In genomic region chr9:137239541-137240200, GRCh38 we compare ENCODE assay signal across 6 cellular contexts. TPM values are rescaled to one million over a fixed set of nuclear protein-coding genes. Genes with fewer than 3 reads are reported as not detected.
A peak's percentile ranks its signal among the peaks of the same experiment; 100 is the strongest.
DNase-seq lines count a peak whose midpoint lies in the region; ATAC-seq, FAIRE-seq and TF ChIP-seq lines count a peak whose summit lies in the region.
"Not testable (repeated sequence)": the region's sequence is repeated elsewhere in the genome, so short reads cannot be mapped to it uniquely, and the experiment has no call there.

No MANE protein-coding gene starts in this region.

- H3K79me2 ChIP-seq in GM12878 (ENCODE audit: control insufficient read depth, insufficient read depth, low read length) = peaks cover 30% of the 10 kb centered on the region

- H3K4me3 Mint-ChIP-seq in natural killer cell = peak overlapping the region; percentile 76

- FAIRE-seq in GM12878 (lab: Jason Lieb, UNC) = not testable (repeated sequence)

- POLR2A ChIA-PET in GM12878 (lab: Charles Lee) = interaction anchor here (0.5 to 9.2 kb wide), 19 partner anchors 15 to 361 kb away, joined by 3 to 112 read pairs (median 7); partner anchors contain the start of genes MAN1B1, NELFB, NRARP and RNF208

- TF ChIP-seq RAD21 in GM12878 (IDR thresholded peaks at IDR 0.05; ENCODE audit: insufficient read depth, low read depth, low read length) = not testable (repeated sequence)

- not testable (repeated sequence) for H3K9me3 Mint-ChIP-seq in natural killer cell

- in situ Hi-C loops in GM12878 (cut with MboI) = not testable (repeated sequence)

- peak overlapping the region; percentile 77 for H3K4me2 ChIP-seq in GM12878 (ENCODE audit: control insufficient read depth, insufficient read depth)

- H3K27ac Mint-ChIP-seq in natural killer cell = peak overlapping the region; percentile 67 to 94

- H3K4me1 ChIP-seq in ES-I3 (ENCODE audit: insufficient read depth, low read length) = peaks cover 26% of the 10 kb centered on the region; the same call in 1 of the 2 replicates
- H3K4me1 ChIP-seq in SJCRH30 = peaks cover 41% of the 10 kb centered on the region
- H3K4me1 ChIP-seq in GM12878 (ENCODE audit: control insufficient read depth, insufficient read depth, low read length) = peaks cover 45% of the 10 kb centered on the region
- H3K4me1 ChIP-seq in gastroesophageal sphincter = peaks cover 0 to 85% (median 47%) of the 10 kb centered on the region in 3 donors
- peaks cover 45% of the 10 kb centered on the region for H3K4me1 ChIP-seq in testis

- not testable (repeated sequence) for TF ChIP-seq POLR2A in GM12878 (IDR thresholded peaks at IDR 0.05; ENCODE audit: low read depth, low read length); gastroesophageal sphincter (IDR thresholded peaks at IDR 0.05); testis (IDR thresholded peaks at IDR 0.05)

- not testable (repeated sequence) for H4K20me1 ChIP-seq in GM12878 (ENCODE audit: control insufficient read depth, insufficient read depth)

- not testable (repeated sequence) for ATAC-seq in GM12878, gastroesophageal sphincter, natural killer cell

- SMC1A ChIA-PET in GM12878 (lab: Charles Lee; ENCODE audit: uncharacterized antibody, unreplicated experiment) = interaction anchor here (0.7 to 1.7 kb wide), 5 partner anchors 17 to 153 kb away, joined by 3 to 6 read pairs (median 3); partner anchors contain the start of gene MAN1B1

- H3K4me1 Mint-ChIP-seq in natural killer cell = peaks cover 19 to 41% of the 10 kb centered on the region in 2 donors

- H2AFZ ChIP-seq in GM12878 (ENCODE audit: control insufficient read depth, low read depth, low read length) = peak overlapping the region; percentile 75; the same call in 1 of the 2 replicates

- BruUV-seq in GM12878 (replicated peaks; lab: Mats Ljungman, UMichigan) = not testable (repeated sequence)

- not testable (repeated sequence) for DNase-seq in SJCRH30; GM12878 (ENCODE audit: low read depth, low spot score); natural killer cell; testis

- H3K27ac ChIP-seq in SJCRH30 (peak overlapping the region; percentile 88), GM12878 (ENCODE audit: control insufficient read depth, insufficient read depth) (peak overlapping the region; percentile 83), gastroesophageal sphincter (peak overlapping the region; percentile 77 to 99 (median 96)), testis (peak overlapping the region; percentile 80 to 93)

- H3K36me3 Mint-ChIP-seq in natural killer cell = not testable (repeated sequence)

- CTCF ChIA-PET in GM12878 (lab: Yijun Ruan, JAX) = interaction anchor here (0.7 to 5.3 kb wide), 7 partner anchors 13 to 205 kb away, joined by 3 to 52 read pairs (median 3); partner anchors contain the start of genes CYSRT1, RNF208, RNF224 and SSNA1

- peak overlapping the region; percentile 63 for H3K4me3 ChIP-seq in SJCRH30
- H3K4me3 ChIP-seq in GM12878 = peak overlapping the region; percentile 76
- H3K4me3 ChIP-seq in gastroesophageal sphincter = peak overlapping the region; percentile 67 to 82
- H3K4me3 ChIP-seq in testis = peak overlapping the region; percentile 70 to 82

- not testable (repeated sequence) for H3K9me3 ChIP-seq in ES-I3 (ENCODE audit: control insufficient read depth, insufficient read depth, low read length); SJCRH30 (replicated peaks); GM12878 (replicated peaks; ENCODE audit: control insufficient read depth, insufficient read depth, low read length); gastroesophageal sphincter; testis

- H3K9ac ChIP-seq in ES-I3 (ENCODE audit: low read depth, low read length) = peak overlapping the region; percentile 94
- H3K9ac ChIP-seq in GM12878 (ENCODE audit: control insufficient read depth, insufficient read depth, low read length) = peak overlapping the region; percentile 68

- H3K27me3 ChIP-seq in SJCRH30; GM12878 (replicated peaks in 1 of 2; ENCODE audit: control insufficient read depth in 2 of 2, insufficient read depth in 2 of 2, low read length in 1 of 2); gastroesophageal sphincter; testis: not testable (repeated sequence)

- peaks cover 12% of the 10 kb centered on the region for H3K36me3 ChIP-seq in ES-I3 (ENCODE audit: insufficient read depth, low read length)
- H3K36me3 ChIP-seq in SJCRH30 = peaks cover 23% of the 10 kb centered on the region
- H3K36me3 ChIP-seq in GM12878 (ENCODE audit: control insufficient read depth in 2 of 2, insufficient read depth in 2 of 2, low read length in 1 of 2) = peaks cover 8 to 14% of the 10 kb centered on the region in 2 experiments
- H3K36me3 ChIP-seq in gastroesophageal sphincter = peaks cover 0 to 22% of the 10 kb centered on the region in 2 donors
- not testable (repeated sequence) for H3K36me3 ChIP-seq in testis (ENCODE audit: low read depth, missing control alignments)

- intact Hi-C loops in GM12878 (cut with micrococcal nuclease; ENCODE audit: unreplicated experiment) (loop anchor here (5.0 kb wide), 1 partner anchor 452 kb away; no protein-coding TSS in a partner anchor), natural killer cell (cut with micrococcal nuclease) (loop anchor here (5.0 kb wide), 2 partner anchors 37 to 447 kb away; partner anchors contain the start of genes TMEM141 and TPRN)
- intact Hi-C loops in testis (cut with DNase I; ENCODE audit: low total_unique reads) = not testable (repeated sequence)

- not testable (repeated sequence) for TF ChIP-seq EP300 in GM12878 (IDR thresholded peaks at IDR 0.05; ENCODE audit: borderline replicate concordance in 1 of 2, control insufficient read depth in 1 of 2, low read depth in 2 of 2, low read length in 2 of 2); gastroesophageal sphincter (IDR thresholded peaks at IDR 0.05)

- TF ChIP-seq CTCF in GM12878 (IDR thresholded peaks at IDR 0.05 in 2 of 3, conservative IDR thresholded peaks at IDR 0.05 in 1 of 3; ENCODE audit: control insufficient read depth in 2 of 3, extremely low read depth in 1 of 3, insufficient read depth in 1 of 3, low read depth in 3 of 3, low read length in 3 of 3); gastroesophageal sphincter (IDR thresholded peaks at IDR 0.05); natural killer cell (IDR thresholded peaks at IDR 0.05); testis (IDR thresholded peaks at IDR 0.05): not testable (repeated sequence)

- RAD21 ChIA-PET in GM12878 (lab: Charles Lee; ENCODE audit: unreplicated experiment) = interaction anchor here (0.7 to 2.2 kb wide), 5 partner anchors 15 to 168 kb away, joined by 3 to 13 read pairs (median 11); partner anchors contain the start of genes NELFB and RNF208

- 41% methylated on average over 24 of the region's 27 CpGs for WGBS in GM12878 (ENCODE audit: insufficient coverage, insufficient replicate concordance, low lambda C conversion rate, missing lambda C conversion rate)
- 23 to 38% methylated on average over 18 to 19 of the region's 27 CpGs for WGBS in gastroesophageal sphincter (ENCODE audit: low coverage in 1 of 2), 2 donors
- WGBS in testis, 2 donors = 31 to 47% methylated on average over 26 to 27 of the region's 27 CpGs

- not testable (repeated sequence) for H3K27me3 Mint-ChIP-seq in natural killer cell (ENCODE audit: low read depth in 2 of 2)

RNA-seq across cellular contexts. Expression of gene TUBB4B, which starts 1.4 kb away (rescaled TPM):
- 528 and 565 TPM in 2 replicates for total RNA-seq in SJCRH30 (2014; rRNA removed; shearing (Covaris generic))
- 45.3 and 50.1 TPM in 2 replicates for total RNA-seq in GM12878 (2013; cell fraction: nucleolus; rRNA removed)
- 203 and 255 TPM in 2 replicates for total RNA-seq in GM12878 (2014; rRNA removed)
- 168 and 187 TPM in 2 replicates for total RNA-seq in GM12878 (2014; rRNA removed; fragmentation: Illumina TruSeq; extraction: Trizol)
- total RNA-seq in GM12878 (2021) = 348 and 365 TPM in 2 replicates
- polyA plus RNA-seq in GM12878 (2011; ENCODE audit: low read depth) = 59.8 TPM
- polyA plus RNA-seq in GM12878 (2011; rRNA removed) = 65.9 and 204 TPM in 2 replicates
- 277 and 441 TPM in 2 replicates for polyA plus RNA-seq in GM12878 (2011; cell fraction: cytosol; rRNA removed)
- 263 and 420 TPM in 2 replicates for polyA plus RNA-seq in GM12878 (2011; cell fraction: nucleus; rRNA removed)
- polyA plus RNA-seq in GM12878 (2012) = 147 and 170 TPM in 2 replicates
- 122 and 254 TPM in 2 replicates for polyA plus RNA-seq in GM12878 (2014; fragmentation: Illumina TruSeq; extraction: Trizol)
- polyA plus RNA-seq in GM12878 (2014; fragmentation: Nextera tagmentation; extraction: Ambion mirVana) = 10 to 100 TPM; 23.0 to 63.2 TPM
- 403 and 485 TPM in 2 replicates for polyA plus RNA-seq in GM12878 (2014; rRNA removed)
- polyA plus RNA-seq in GM12878 (2016; fragmentation: Nextera tagmentation; extraction: Ambion mirVana) = 100 to 1,000 TPM; 521 to 532 TPM
- 156 and 212 TPM in 2 replicates for polyA minus RNA-seq in GM12878 (2011; rRNA and poly(A)+ RNA removed)
- 91.5 and 119 TPM in 2 replicates for polyA minus RNA-seq in GM12878 (2011; cell fraction: cytosol; rRNA and poly(A)+ RNA removed)
- polyA minus RNA-seq in GM12878 (2011; cell fraction: nucleus; rRNA and poly(A)+ RNA removed) = 95.1 and 128 TPM in 2 replicates
- total RNA-seq in gastroesophageal sphincter = 100 to 1,000 TPM; 220 to 488 (median 265) TPM
- total RNA-seq in natural killer cell = 100 to 1,000 TPM in 1 of 3 donors, 10 to 100 TPM in 2; 84.4 to 121 (median 93.9) TPM
- total RNA-seq in testis = 100 to 1,000 TPM; 856 to 940 TPM
- 1,777 TPM for polyA plus RNA-seq in testis (ENCODE audit: insufficient read depth, low read depth, low replicate concordance)

RNA-seq across cellular contexts. Expression of gene SLC34A3, which starts 9.0 kb away (rescaled TPM):
- 0.06 TPM in 1 of 2 replicates, not detected in the other for total RNA-seq in SJCRH30 (2014; rRNA removed; shearing (Covaris generic))
- not detected in 2 replicates for total RNA-seq in GM12878 (2013; cell fraction: nucleolus; rRNA removed)
- total RNA-seq in GM12878 (2014; rRNA removed) (not detected in 2 replicates), GM12878 (2014; rRNA removed; fragmentation: Illumina TruSeq; extraction: Trizol) (not detected in 2 replicates), GM12878 (2021) (not detected in 2 replicates), gastroesophageal sphincter (not detected), natural killer cell (not detected), testis (under 1 TPM; 0.24 to 0.25 TPM)
- polyA plus RNA-seq in GM12878 (2011; ENCODE audit: low read depth) = not detected
- polyA plus RNA-seq in GM12878 (2011; rRNA removed) (not detected in 2 replicates), GM12878 (2014; fragmentation: Illumina TruSeq; extraction: Trizol) (not detected in 2 replicates), GM12878 (2014; fragmentation: Nextera tagmentation; extraction: Ambion mirVana) (not detected), GM12878 (2014; rRNA removed) (not detected in 2 replicates), GM12878 (2016; fragmentation: Nextera tagmentation; extraction: Ambion mirVana) (not detected), testis (ENCODE audit: insufficient read depth, low read depth, low replicate concordance) (0.15 TPM)
- polyA plus RNA-seq in GM12878 (2011; cell fraction: cytosol; rRNA removed) = not detected in 2 replicates
- polyA plus RNA-seq in GM12878 (2011; cell fraction: nucleus; rRNA removed) = 0.09 TPM in 2 replicates
- not detected in 2 replicates for polyA plus RNA-seq in GM12878 (2012)
- polyA minus RNA-seq in GM12878 (2011; rRNA and poly(A)+ RNA removed) = not detected in 2 replicates
- not detected in 2 replicates for polyA minus RNA-seq in GM12878 (2011; cell fraction: cytosol; rRNA and poly(A)+ RNA removed)
- not detected in 2 replicates for polyA minus RNA-seq in GM12878 (2011; cell fraction: nucleus; rRNA and poly(A)+ RNA removed)

RNA-seq across cellular contexts. Expression of gene STPG3, which starts 11.4 kb away (rescaled TPM):
- not detected in 2 replicates for total RNA-seq in SJCRH30 (2014; rRNA removed; shearing (Covaris generic))
- total RNA-seq in GM12878 (2013; cell fraction: nucleolus; rRNA removed) = not detected in 2 replicates
- total RNA-seq in GM12878 (2014; rRNA removed) (not detected in 2 replicates), GM12878 (2014; rRNA removed; fragmentation: Illumina TruSeq; extraction: Trizol) (not detected in 2 replicates), GM12878 (2021) (not detected in 2 replicates), gastroesophageal sphincter (not detected), natural killer cell (not detected), testis (10 to 100 TPM; 14.6 to 34.1 TPM)
- not detected for polyA plus RNA-seq in GM12878 (2011; ENCODE audit: low read depth)
- polyA plus RNA-seq in GM12878 (2011; rRNA removed) (not detected in 2 replicates), GM12878 (2014; fragmentation: Illumina TruSeq; extraction: Trizol) (not detected in 2 replicates), GM12878 (2014; fragmentation: Nextera tagmentation; extraction: Ambion mirVana) (not detected), GM12878 (2014; rRNA removed) (not detected in 2 replicates), GM12878 (2016; fragmentation: Nextera tagmentation; extraction: Ambion mirVana) (not detected), testis (ENCODE audit: insufficient read depth, low read depth, low replicate concordance) (58.9 TPM)
- not detected in 2 replicates for polyA plus RNA-seq in GM12878 (2011; cell fraction: cytosol; rRNA removed)
- polyA plus RNA-seq in GM12878 (2011; cell fraction: nucleus; rRNA removed) = 0.12 TPM in 1 of 2 replicates, not detected in the other
- polyA plus RNA-seq in GM12878 (2012) = 0.28 and 0.80 TPM in 2 replicates
- not detected in 2 replicates for polyA minus RNA-seq in GM12878 (2011; rRNA and poly(A)+ RNA removed)
- polyA minus RNA-seq in GM12878 (2011; cell fraction: cytosol; rRNA and poly(A)+ RNA removed) = not detected in 2 replicates
- not detected in 2 replicates for polyA minus RNA-seq in GM12878 (2011; cell fraction: nucleus; rRNA and poly(A)+ RNA removed)

RNA-seq across cellular contexts. Expression of gene RNF224, which starts 12.4 kb away (rescaled TPM):
- total RNA-seq in SJCRH30 (2014; rRNA removed; shearing (Covaris generic)) = not detected in 2 replicates
- total RNA-seq in GM12878 (2013; cell fraction: nucleolus; rRNA removed) = 0.42 TPM in 1 of 2 replicates, not detected in the other
- total RNA-seq in GM12878 (2014; rRNA removed) (not detected in 2 replicates), GM12878 (2014; rRNA removed; fragmentation: Illumina TruSeq; extraction: Trizol) (not detected in 2 replicates), GM12878 (2021) (not detected in 2 replicates), gastroesophageal sphincter (under 1 TPM in 1 of 4 donors, not detected in 3; 0.57 TPM), natural killer cell (not detected), testis (under 1 TPM; 0.37 to 0.71 TPM)
- polyA plus RNA-seq in GM12878 (2011; ENCODE audit: low read depth) = not detected
- polyA plus RNA-seq in GM12878 (2011; rRNA removed) (not detected in 2 replicates), GM12878 (2014; fragmentation: Illumina TruSeq; extraction: Trizol) (not detected in 2 replicates), GM12878 (2014; fragmentation: Nextera tagmentation; extraction: Ambion mirVana) (not detected), GM12878 (2014; rRNA removed) (not detected in 2 replicates), GM12878 (2016; fragmentation: Nextera tagmentation; extraction: Ambion mirVana) (not detected), testis (ENCODE audit: insufficient read depth, low read depth, low replicate concordance) (0.17 TPM)
- polyA plus RNA-seq in GM12878 (2011; cell fraction: cytosol; rRNA removed) = 0.03 TPM in 1 of 2 replicates, not detected in the other
- 0.25 and 0.32 TPM in 2 replicates for polyA plus RNA-seq in GM12878 (2011; cell fraction: nucleus; rRNA removed)
- 0.10 and 0.22 TPM in 2 replicates for polyA plus RNA-seq in GM12878 (2012)
- not detected in 2 replicates for polyA minus RNA-seq in GM12878 (2011; rRNA and poly(A)+ RNA removed)
- polyA minus RNA-seq in GM12878 (2011; cell fraction: cytosol; rRNA and poly(A)+ RNA removed) = not detected in 2 replicates
- 0.24 and 0.38 TPM in 2 replicates for polyA minus RNA-seq in GM12878 (2011; cell fraction: nucleus; rRNA and poly(A)+ RNA removed)

RNA-seq across cellular contexts. Expression of gene CYSRT1, which starts 14.7 kb away (rescaled TPM):
- total RNA-seq in SJCRH30 (2014; rRNA removed; shearing (Covaris generic)) = 1.7 TPM in 2 replicates
- total RNA-seq in GM12878 (2013; cell fraction: nucleolus; rRNA removed) = 1.2 and 1.5 TPM in 2 replicates
- total RNA-seq in GM12878 (2014; rRNA removed) (1.9 and 2.8 TPM in 2 replicates), GM12878 (2014; rRNA removed; fragmentation: Illumina TruSeq; extraction: Trizol) (0.46 and 0.67 TPM in 2 replicates), GM12878 (2021) (0.97 and 1.6 TPM in 2 replicates), gastroesophageal sphincter (1 to 10 TPM in 2 of 4 donors, not detected in 2; 1.1 to 5.8 TPM), natural killer cell (under 1 TPM in 1 of 3 donors, not detected in 2; 0.38 TPM), testis (1 to 10 TPM; 3.7 to 5.6 TPM)
- not detected for polyA plus RNA-seq in GM12878 (2011; ENCODE audit: low read depth)
- polyA plus RNA-seq in GM12878 (2011; rRNA removed) (0.58 and 0.73 TPM in 2 replicates), GM12878 (2014; fragmentation: Illumina TruSeq; extraction: Trizol) (0.34 TPM in 1 of 2 replicates, not detected in the other), GM12878 (2014; fragmentation: Nextera tagmentation; extraction: Ambion mirVana) (under 1 TPM in 1 of 2 experiments, not detected in 1; 0.24 TPM), GM12878 (2014; rRNA removed) (2.8 and 3.1 TPM in 2 replicates), GM12878 (2016; fragmentation: Nextera tagmentation; extraction: Ambion mirVana) (1 to 10 TPM; 3.0 to 3.6 TPM), testis (ENCODE audit: insufficient read depth, low read depth, low replicate concordance) (3.0 TPM)
- polyA plus RNA-seq in GM12878 (2011; cell fraction: cytosol; rRNA removed) = 1.3 and 3.0 TPM in 2 replicates
- 2.5 and 4.4 TPM in 2 replicates for polyA plus RNA-seq in GM12878 (2011; cell fraction: nucleus; rRNA removed)
- polyA plus RNA-seq in GM12878 (2012) = 0.47 and 0.76 TPM in 2 replicates
- 0.37 and 0.77 TPM in 2 replicates for polyA minus RNA-seq in GM12878 (2011; rRNA and poly(A)+ RNA removed)
- 0.73 TPM in 1 of 2 replicates, not detected in the other for polyA minus RNA-seq in GM12878 (2011; cell fraction: cytosol; rRNA and poly(A)+ RNA removed)
- polyA minus RNA-seq in GM12878 (2011; cell fraction: nucleus; rRNA and poly(A)+ RNA removed) = 0.73 and 1.8 TPM in 2 replicates

Comparison
In these comparisons a context has a peak if more than half of its experiments do, and no peak if none do; other contexts are left out.
1. RNA of gene STPG3, which starts 11.4 kb away (total RNA-seq): 14.6 to 34.1 TPM in testis; not detected in SJCRH30, not detected in GM12878, not detected in gastroesophageal sphincter and not detected in natural killer cell; every median in the first group is over 10 times any median in the second.
2. Peak in every context shown above with its lines, with median percentiles within 50 percentile points of each other: H3K27ac ChIP-seq and H3K4me3 ChIP-seq.